21 cellular contexts compared by ENCODE assay signal in genomic region chr5:137144656-137145055, GRCh38.
"Had no signal": no experiment of that assay in that cellular context is flagged by ENCODE, and none has a peak within 500 bp of the region (broad histone marks: within the 10 kb centered on the region; RNA-seq: fewer than 3 reads in every experiment).

No MANE protein-coding gene starts in this region.

- H3K4me3 Mint-ChIP-seq: activated B cell treated with CpG ODN at 0.5 μM for 24 hours; activated CD4-positive, alpha-beta memory T cell treated with anti-CD3 and anti-CD28 coated beads, Interleukin-2, amount 10 ng/mL, durations not matched to agents 7 days and 5 days; activated CD8-positive, alpha-beta memory T cell treated with anti-CD3 and anti-CD28 coated beads, Interleukin-2, amount 10 ng/mL, durations not matched to agents 7 days and 5 days; activated naive CD8-positive, alpha-beta T cell treated with anti-CD3 and anti-CD28 coated beads, Interleukin-2, amount 10 ng/mL, durations not matched to agents 7 days and 5 days; activated T-helper 17 cell treated with anti-CD3 and anti-CD28 coated beads, Interleukin-2, amount 50 U/mL, for 72 hours; endodermal cell; stimulated activated naive B cell treated with anti-CD40 and anti-IgM and Interleukin-4, amounts not matched to agents 10 μg/mL and 1 μg/mL and 100 μg/mL, for 72 hours; T-cell had no signal

- H3K27me3 Mint-ChIP-seq: activated B cell treated with CpG ODN at 0.5 μM for 24 hours; activated CD4-positive, alpha-beta memory T cell treated with anti-CD3 and anti-CD28 coated beads, Interleukin-2, amount 10 ng/mL, durations not matched to agents 7 days and 5 days; activated naive CD8-positive, alpha-beta T cell treated with anti-CD3 and anti-CD28 coated beads, Interleukin-2, amount 10 ng/mL, durations not matched to agents 7 days and 5 days had no signal

- DNase-seq: activated B cell treated with CpG ODN at 0.5 μM for 24 hours; activated CD4-positive, alpha-beta memory T cell treated with anti-CD3 and anti-CD28 coated beads, Interleukin-2, amount 10 ng/mL, durations not matched to agents 7 days and 5 days; activated CD4-positive, alpha-beta T cell treated with anti-CD3 and anti-CD28 coated beads for 4 hours; activated CD8-positive, alpha-beta memory T cell treated with anti-CD3 and anti-CD28 coated beads, Interleukin-2, amount 10 ng/mL, durations not matched to agents 7 days and 5 days; activated naive CD4-positive, alpha-beta T cell; activated naive CD8-positive, alpha-beta T cell treated with anti-CD3 and anti-CD28 coated beads, Interleukin-2, amount 10 ng/mL, durations not matched to agents 7 days and 5 days; activated T-cell treated with anti-CD3 and anti-CD28 coated beads, Interleukin-2, amount 50 U/mL, for 1 hour; central memory CD4-positive, alpha-beta T cell; dorsolateral prefrontal cortex; endodermal cell; heart left ventricle; kidney; left ventricle myocardium superior; retina; stimulated activated naive B cell treated with anti-CD40 and anti-IgM and Interleukin-4, amounts not matched to agents 10 μg/mL and 1 μg/mL and 100 μg/mL, for 72 hours; T-cell; upper lobe of right lung had no signal

- ATAC-seq: activated CD8-positive, alpha-beta memory T cell treated with anti-CD3 and anti-CD28 coated beads, Interleukin-2, amount 10 ng/mL, durations not matched to agents 7 days and 5 days; activated T-helper 17 cell treated with anti-CD3 and anti-CD28 coated beads, Interleukin-2, amount 50 U/mL, for 72 hours; heart left ventricle; left ventricle myocardium superior; stimulated activated naive B cell treated with anti-CD40 and anti-IgM and Interleukin-4, amounts not matched to agents 10 μg/mL and 1 μg/mL and 100 μg/mL, for 72 hours; T-cell; upper lobe of right lung had no signal

- H3K4me3 ChIP-seq: dorsolateral prefrontal cortex, heart left ventricle, thoracic aorta, upper lobe of right lung had no signal

- H3K36me3 ChIP-seq: heart left ventricle, thoracic aorta, upper lobe of right lung had no signal

- H3K9me3 Mint-ChIP-seq: activated B cell treated with CpG ODN at 0.5 μM for 24 hours; activated CD4-positive, alpha-beta memory T cell treated with anti-CD3 and anti-CD28 coated beads, Interleukin-2, amount 10 ng/mL, durations not matched to agents 7 days and 5 days; activated naive CD8-positive, alpha-beta T cell treated with anti-CD3 and anti-CD28 coated beads, Interleukin-2, amount 10 ng/mL, durations not matched to agents 7 days and 5 days; activated T-helper 17 cell treated with anti-CD3 and anti-CD28 coated beads, Interleukin-2, amount 50 U/mL, for 72 hours; endodermal cell; stimulated activated naive B cell treated with anti-CD40 and anti-IgM and Interleukin-4, amounts not matched to agents 10 μg/mL and 1 μg/mL and 100 μg/mL, for 72 hours; T-cell had no signal

- H3K79me2 ChIP-seq: parathyroid adenoma had no signal

- H3K27ac Mint-ChIP-seq: activated B cell treated with CpG ODN at 0.5 μM for 24 hours; activated CD4-positive, alpha-beta memory T cell treated with anti-CD3 and anti-CD28 coated beads, Interleukin-2, amount 10 ng/mL, durations not matched to agents 7 days and 5 days; activated CD8-positive, alpha-beta memory T cell treated with anti-CD3 and anti-CD28 coated beads, Interleukin-2, amount 10 ng/mL, durations not matched to agents 7 days and 5 days; activated naive CD8-positive, alpha-beta T cell treated with anti-CD3 and anti-CD28 coated beads, Interleukin-2, amount 10 ng/mL, durations not matched to agents 7 days and 5 days; activated T-helper 17 cell treated with anti-CD3 and anti-CD28 coated beads, Interleukin-2, amount 50 U/mL, for 72 hours; endodermal cell; stimulated activated naive B cell treated with anti-CD40 and anti-IgM and Interleukin-4, amounts not matched to agents 10 μg/mL and 1 μg/mL and 100 μg/mL, for 72 hours; T-cell had no signal

- H3K27ac ChIP-seq: heart left ventricle, parathyroid adenoma, upper lobe of right lung had no signal

- H3K9me3 ChIP-seq: heart left ventricle, thoracic aorta, upper lobe of right lung had no signal

- H2AFZ ChIP-seq: parathyroid adenoma had no signal

- H3K4me1 Mint-ChIP-seq: activated B cell treated with CpG ODN at 0.5 μM for 24 hours; activated CD4-positive, alpha-beta memory T cell treated with anti-CD3 and anti-CD28 coated beads, Interleukin-2, amount 10 ng/mL, durations not matched to agents 7 days and 5 days; activated CD8-positive, alpha-beta memory T cell treated with anti-CD3 and anti-CD28 coated beads, Interleukin-2, amount 10 ng/mL, durations not matched to agents 7 days and 5 days; activated naive CD8-positive, alpha-beta T cell treated with anti-CD3 and anti-CD28 coated beads, Interleukin-2, amount 10 ng/mL, durations not matched to agents 7 days and 5 days; activated T-helper 17 cell treated with anti-CD3 and anti-CD28 coated beads, Interleukin-2, amount 50 U/mL, for 72 hours; stimulated activated naive B cell treated with anti-CD40 and anti-IgM and Interleukin-4, amounts not matched to agents 10 μg/mL and 1 μg/mL and 100 μg/mL, for 72 hours; T-cell had no signal

- H3K27me3 ChIP-seq: dorsolateral prefrontal cortex, heart left ventricle had no signal

- H3K4me1 ChIP-seq: parathyroid adenoma, upper lobe of right lung had no signal

- H3K9ac ChIP-seq: parathyroid adenoma had no signal

- H3K36me3 Mint-ChIP-seq: activated CD8-positive, alpha-beta memory T cell treated with anti-CD3 and anti-CD28 coated beads, Interleukin-2, amount 10 ng/mL, durations not matched to agents 7 days and 5 days; activated naive CD8-positive, alpha-beta T cell treated with anti-CD3 and anti-CD28 coated beads, Interleukin-2, amount 10 ng/mL, durations not matched to agents 7 days and 5 days; brain; stimulated activated naive B cell treated with anti-CD40 and anti-IgM and Interleukin-4, amounts not matched to agents 10 μg/mL and 1 μg/mL and 100 μg/mL, for 72 hours; T-cell had no signal
